In genomic region chr12:116054280-116054679, GRCh38 we compare ENCODE assay signal across 1 cellular context.
TF ChIP-seq lines count a peak whose summit lies in the region.

No MANE protein-coding gene starts in this region.

TF ChIP-seq in HepG2, 621 proteins besides CTCF, POLR2A, EP300 and RAD21 (continued from another document):
- TF ChIP-seq CSRNP2 (CRISPR knock-in tag; conservative IDR thresholded peaks at IDR 0.05; ENCODE audit: low read depth) (no peak), ZNF484 (CRISPR knock-in tag; IDR thresholded peaks at IDR 0.05; ENCODE audit: borderline replicate concordance, low read depth) (no peak), SMYD3 (CRISPR knock-in tag; IDR thresholded peaks at IDR 0.05) (no peak)
